20 cellular contexts compared by ENCODE assay signal in the genomic region with DNA sequence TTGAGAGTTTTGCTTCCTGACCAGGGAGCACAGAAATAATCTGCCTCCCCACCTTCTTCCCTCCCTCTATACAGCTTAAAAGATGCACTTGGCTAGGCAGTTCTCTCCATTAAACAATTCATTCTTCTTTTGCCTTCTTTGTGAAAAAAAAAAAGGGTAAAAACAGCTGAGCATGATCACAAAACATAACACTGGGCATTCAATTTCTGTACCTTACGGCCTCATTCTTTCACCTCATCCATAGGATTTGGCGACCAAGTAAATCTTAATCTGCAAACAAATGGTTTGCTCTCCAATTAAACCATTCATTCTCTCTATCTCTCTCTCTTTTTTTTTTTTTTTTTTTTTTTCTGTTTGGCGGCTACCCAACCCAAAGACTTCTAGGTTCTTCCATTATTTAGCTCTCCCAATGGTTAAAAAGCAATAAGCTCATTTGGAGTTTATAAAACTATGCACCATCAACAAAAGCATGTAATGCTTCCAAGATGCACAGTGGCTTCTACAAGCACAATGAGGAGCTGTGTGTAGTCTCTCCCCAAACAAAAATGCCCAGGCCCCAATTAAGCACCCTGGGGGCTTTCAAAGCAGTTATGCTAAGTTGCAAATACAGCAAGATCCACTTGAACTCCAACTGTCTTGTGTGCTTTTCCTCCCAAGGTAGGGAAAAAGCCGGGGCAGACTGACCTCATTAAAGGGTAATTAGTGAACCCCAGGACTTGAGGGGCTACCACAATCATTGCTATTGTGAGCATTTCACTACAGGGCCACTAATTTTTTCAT. TPM values are rescaled to one million over a fixed set of nuclear protein-coding genes. Genes with fewer than 3 reads are reported as not detected.
DNase-seq lines count a peak whose midpoint lies in the region; ATAC-seq and TF ChIP-seq lines count a peak whose summit lies in the region.
"Had no signal": no experiment of that assay in that cellular context is flagged by ENCODE, and none has a peak within 500 bp of the region (broad histone marks: within the 10 kb centered on the region; RNA-seq: fewer than 3 reads in every experiment).

No MANE protein-coding gene starts in this region.

- peak overlapping the region; percentile 15 to 57 (median 48) for H3K27ac ChIP-seq in esophagus muscularis mucosa (replicated peaks in 1 of 4)
- peak overlapping the region; percentile 0 to 20 (median 10) for H3K27ac ChIP-seq in sigmoid colon
- H3K27ac ChIP-seq: brain microvascular endothelial cell, epithelial cell of prostate, parathyroid adenoma, Peyer's patch, suprapubic skin had no signal

- H3K4me1 ChIP-seq in esophagus muscularis mucosa (peaks cover 27 to 91% (median 85%) of the 10 kb centered on the region in 4 donors), sigmoid colon (peaks cover 0 to 85% (median 67%) of the 10 kb centered on the region in 4 donors)

- H3K36me3 ChIP-seq in esophagus muscularis mucosa: no peaks in the 10 kb centered on the region
- H3K36me3 ChIP-seq in sigmoid colon: no peaks in the 10 kb centered on the region
- H3K36me3 ChIP-seq: brain microvascular endothelial cell, Peyer's patch, suprapubic skin had no signal

- DNase-seq in NCI-H1417 (lab: John Stamatoyannopoulos, UW) (peak; percentile 3 to 78 (median 28)), NCI-H1417 treated with DMSO at 0.1 percent for 48 hours (lab: John Stamatoyannopoulos, UW) (no peak), NCI-H1930 (lab: John Stamatoyannopoulos, UW) (peak; percentile 25 to 38), esophagus muscularis mucosa (ENCODE audit: extremely low spot score) (no peak), sigmoid colon (no peak), DMS53 treated with DMSO at 0.1 percent for 48 hours (lab: John Stamatoyannopoulos, UW; ENCODE audit: unreplicated experiment) (no peak)
- DNase-seq in stimulated activated CD4-positive, alpha-beta T cell treated with anti-CD3 and anti-CD28 coated beads, Interleukin-4, amount 100 ng/mL, for 4 hours: no peak
- DNase-seq: activated CD4-positive, CD25-positive, alpha-beta regulatory T cell treated with anti-CD3 and anti-CD28 coated beads, Interleukin-2, amount 50 U/mL, for 72 hours; brain microvascular endothelial cell; left ventricle myocardium superior; NCI-H2107; Peyer's patch; stimulated activated CD4-positive, alpha-beta T cell treated with anti-CD3 and anti-CD28 coated beads, Interleukin-2, amount 100 ng/mL, for 24 hours; T-helper 9 cell had no signal

- TF ChIP-seq POLR2A in esophagus muscularis mucosa (IDR thresholded peaks at IDR 0.05; ENCODE audit: low read depth) (no peak), sigmoid colon (IDR thresholded peaks at IDR 0.05) (no peak)

- H3K27me3 ChIP-seq in esophagus muscularis mucosa (no peaks in the 10 kb centered on the region), sigmoid colon (no peaks in the 10 kb centered on the region)
- H3K27me3 ChIP-seq: brain microvascular endothelial cell, Peyer's patch had no signal

- TF ChIP-seq EP300 in esophagus muscularis mucosa (IDR thresholded peaks at IDR 0.05) (no peak), sigmoid colon (IDR thresholded peaks at IDR 0.05) (no peak)

- H3K4me3 ChIP-seq in esophagus muscularis mucosa: no peak overlapping the region
- no peak overlapping the region for H3K4me3 ChIP-seq in sigmoid colon
- H3K4me3 ChIP-seq: K562, Peyer's patch, suprapubic skin had no signal

- ATAC-seq in HG02981 (IDR thresholded peaks at IDR 0.05; ENCODE audit: unreplicated experiment): no peak
- ATAC-seq: activated T-helper 17 cell treated with anti-CD3 and anti-CD28 coated beads, Interleukin-2, amount 50 U/mL, for 72 hours; K562; left ventricle myocardium superior had no signal

- 96% methylated on average over 4 of the region's 4 CpGs for WGBS in esophagus muscularis mucosa
- 92 to 96% methylated on average over 4 of the region's 4 CpGs for WGBS in sigmoid colon, 2 donors

- H3K9me3 ChIP-seq in esophagus muscularis mucosa: no peaks in the 10 kb centered on the region
- no peaks in the 10 kb centered on the region for H3K9me3 ChIP-seq in sigmoid colon
- H3K9me3 ChIP-seq: Peyer's patch, suprapubic skin had no signal

- intact Hi-C loops in esophagus muscularis mucosa (cut with DNase I) (no loop called here), sigmoid colon (cut with DNase I) (no loop called here)

- TF ChIP-seq CTCF in esophagus muscularis mucosa (IDR thresholded peaks at IDR 0.05) (no peak), sigmoid colon (IDR thresholded peaks at IDR 0.05) (no peak)

RNA-seq across cellular contexts. Expression of a gene that starts 13.4 kb away (rescaled TPM):
- total RNA-seq in esophagus muscularis mucosa: 10 to 100 TPM; 26.6 to 33.4 (median 29.5) TPM
- 10 to 100 TPM; 17.9 to 30.7 (median 24.0) TPM for total RNA-seq in sigmoid colon
- polyA plus RNA-seq in sigmoid colon: 1 to 10 TPM; 5.1 to 9.4 (median 6.6) TPM
- total RNA-seq: activated T-helper 17 cell treated with anti-CD3 and anti-CD28 coated beads, Interleukin-2, amount 50 U/mL, for 72 hours had no signal

Comparison
In these comparisons a context has a peak if more than half of its experiments do, and no peak if none do; other contexts are left out.
1. DNase-seq: peak in NCI-H1417 (3 of 3) and NCI-H1930 (2 of 2); none in NCI-H1417 treated with DMSO at 0.1 percent for 48 hours (single experiment), esophagus muscularis mucosa (single experiment), sigmoid colon (single experiment), DMS53 treated with DMSO at 0.1 percent for 48 hours (single experiment) and stimulated activated CD4-positive, alpha-beta T cell treated with anti-CD3 and anti-CD28 coated beads, Interleukin-4, amount 100 ng/mL, for 4 hours (0 of 2).